ENCODE assay signal across 18 cellular contexts in the genomic region with DNA sequence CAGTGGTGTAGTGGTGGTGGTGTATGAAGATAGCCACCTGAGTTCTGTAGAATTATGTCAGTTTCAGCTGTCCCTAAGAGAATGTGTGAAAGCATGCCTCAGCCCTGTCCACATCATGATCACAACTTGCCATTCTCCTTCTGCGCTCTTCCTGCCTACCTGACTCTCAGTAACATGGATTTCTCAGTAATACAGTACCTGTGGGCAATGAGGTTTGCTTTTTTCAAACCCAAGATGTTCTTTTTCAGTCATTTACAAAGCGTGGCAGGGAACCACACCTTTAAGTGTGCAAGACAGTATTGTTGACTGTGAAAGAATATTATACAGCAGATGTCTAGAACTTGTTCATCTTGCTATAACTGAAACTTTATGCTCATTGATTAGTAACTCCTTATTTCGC. TPM values are rescaled to one million over a fixed set of nuclear protein-coding genes. Genes with fewer than 3 reads are reported as not detected.
A peak's percentile ranks its signal among the peaks of the same experiment; 100 is the strongest.
DNase-seq lines count a peak whose midpoint lies in the region; ATAC-seq and TF ChIP-seq lines count a peak whose summit lies in the region.
"Had no signal": no experiment of that assay in that cellular context is flagged by ENCODE, and none has a peak within 500 bp of the region (broad histone marks: within the 10 kb centered on the region; RNA-seq: fewer than 3 reads in every experiment).

No MANE protein-coding gene starts in this region.

- H3K27me3 ChIP-seq in CD4-positive, CD25-positive, alpha-beta regulatory T cell (ENCODE audit: control insufficient read depth, insufficient read depth, low read length), result no peaks in the 10 kb centered on the region

- CTCF ChIA-PET in activated CD4-positive, alpha-beta memory T cell treated with anti-CD3 and anti-CD28 coated beads for 36 hours (lab: Charles Lee), result interaction anchor here (1.3 kb wide), 1 partner anchor 9 kb away, joined by 3 read pairs; no protein-coding TSS in a partner anchor

- no peaks in the 10 kb centered on the region for H3K9me3 Mint-ChIP-seq in activated CD4-positive, alpha-beta T cell treated with anti-CD3 and anti-CD28 coated beads, Interleukin-2, amount 10 ng/mL, durations not matched to agents 24 days and 14 days
- no peaks in the 10 kb centered on the region for H3K9me3 Mint-ChIP-seq in CD4-positive, CD25-positive, alpha-beta regulatory T cell
- no peaks in the 10 kb centered on the region for H3K9me3 Mint-ChIP-seq in activated CD4-positive, alpha-beta memory T cell treated with anti-CD3 and anti-CD28 coated beads for 36 hours
- no peaks in the 10 kb centered on the region for H3K9me3 Mint-ChIP-seq in central memory CD8-positive, alpha-beta T cell
- H3K9me3 Mint-ChIP-seq: H9 had no signal

- H3K4me1 ChIP-seq in CD4-positive, CD25-positive, alpha-beta regulatory T cell (ENCODE audit: control insufficient read depth, insufficient read depth, low read length, poor library complexity, severe bottlenecking), result peaks cover 21% of the 10 kb centered on the region

- H3K27ac Mint-ChIP-seq in activated CD4-positive, alpha-beta T cell treated with anti-CD3 and anti-CD28 coated beads, Interleukin-2, amount 10 ng/mL, durations not matched to agents 24 days and 14 days, result peak overlapping the region; percentile 65
- peak overlapping the region; percentile 23 to 92 (median 79) for H3K27ac Mint-ChIP-seq in CD4-positive, CD25-positive, alpha-beta regulatory T cell
- peak overlapping the region; percentile 65 for H3K27ac Mint-ChIP-seq in activated CD4-positive, alpha-beta memory T cell treated with anti-CD3 and anti-CD28 coated beads for 36 hours
- H3K27ac Mint-ChIP-seq in central memory CD8-positive, alpha-beta T cell (ENCODE audit: low read depth), result peak overlapping the region; percentile 47
- H3K27ac Mint-ChIP-seq: H9 had no signal

- no peaks in the 10 kb centered on the region for H3K9me3 ChIP-seq in CD4-positive, CD25-positive, alpha-beta regulatory T cell (ENCODE audit: control insufficient read depth in 2 of 2, low read length in 2 of 2)

- POLR2A ChIA-PET in activated CD4-positive, alpha-beta memory T cell treated with anti-CD3 and anti-CD28 coated beads for 36 hours (lab: Charles Lee), result no interaction called here

- peaks cover 49% of the 10 kb centered on the region for H3K4me1 Mint-ChIP-seq in activated CD4-positive, alpha-beta T cell treated with anti-CD3 and anti-CD28 coated beads, Interleukin-2, amount 10 ng/mL, durations not matched to agents 24 days and 14 days
- peaks cover 36 to 63% (median 48%) of the 10 kb centered on the region in 4 donors for H3K4me1 Mint-ChIP-seq in CD4-positive, CD25-positive, alpha-beta regulatory T cell
- H3K4me1 Mint-ChIP-seq in activated CD4-positive, alpha-beta memory T cell treated with anti-CD3 and anti-CD28 coated beads for 36 hours (ENCODE audit: low read depth), result peaks cover 68% of the 10 kb centered on the region
- H3K4me1 Mint-ChIP-seq in central memory CD8-positive, alpha-beta T cell, result peaks cover 66% of the 10 kb centered on the region

- H3K36me3 Mint-ChIP-seq in activated CD4-positive, alpha-beta T cell treated with anti-CD3 and anti-CD28 coated beads, Interleukin-2, amount 10 ng/mL, durations not matched to agents 24 days and 14 days (ENCODE audit: low read depth), result peaks cover 73% of the 10 kb centered on the region
- H3K36me3 Mint-ChIP-seq in CD4-positive, CD25-positive, alpha-beta regulatory T cell, result peaks cover 64% of the 10 kb centered on the region
- peaks cover 49% of the 10 kb centered on the region for H3K36me3 Mint-ChIP-seq in activated CD4-positive, alpha-beta memory T cell treated with anti-CD3 and anti-CD28 coated beads for 36 hours
- peaks cover 79% of the 10 kb centered on the region for H3K36me3 Mint-ChIP-seq in central memory CD8-positive, alpha-beta T cell (ENCODE audit: insufficient read depth)

- intact Hi-C loops in activated CD4-positive, alpha-beta T cell treated with anti-CD3 and anti-CD28 coated beads, Interleukin-2, amount 10 ng/mL, durations not matched to agents 24 days and 14 days (cut with micrococcal nuclease), result no loop called here
- intact Hi-C loops in activated CD4-positive, alpha-beta memory T cell treated with anti-CD3 and anti-CD28 coated beads for 36 hours (cut with micrococcal nuclease), result no loop called here

- DNase-seq in activated CD4-positive, alpha-beta T cell treated with anti-CD3 and anti-CD28 coated beads, Interleukin-2, amount 10 ng/mL, durations not matched to agents 24 days and 14 days, result no peak
- DNase-seq in activated CD4-positive, alpha-beta T cell treated with anti-CD3 and anti-CD28 coated beads for 1 hour, result no peak
- DNase-seq in CD4-positive, CD25-positive, alpha-beta regulatory T cell, result no peak
- no peak for DNase-seq in activated CD4-positive, alpha-beta memory T cell treated with anti-CD3 and anti-CD28 coated beads for 36 hours
- DNase-seq in central memory CD8-positive, alpha-beta T cell (ENCODE audit: low spot score in 2 of 2), result no peak
- DNase-seq in 8988T, result no peak
- no peak for DNase-seq in NCI-H1436 (lab: John Stamatoyannopoulos, UW)
- DNase-seq: C1 segment of cervical spinal cord, Calu3, H9, MM.1S, NCI-H1105, NCI-H187 treated with DMSO at 0.1 percent for 48 hours, NCI-H446, NCI-H748 treated with DMSO at 0.1 percent for 48 hours had no signal

- H3K4me3 Mint-ChIP-seq in activated CD4-positive, alpha-beta T cell treated with anti-CD3 and anti-CD28 coated beads, Interleukin-2, amount 10 ng/mL, durations not matched to agents 24 days and 14 days, result no peak overlapping the region
- H3K4me3 Mint-ChIP-seq in CD4-positive, CD25-positive, alpha-beta regulatory T cell, result peak overlapping the region in 2 of 4 donors; percentile 47 to 53
- no peak overlapping the region for H3K4me3 Mint-ChIP-seq in activated CD4-positive, alpha-beta memory T cell treated with anti-CD3 and anti-CD28 coated beads for 36 hours
- no peak overlapping the region for H3K4me3 Mint-ChIP-seq in central memory CD8-positive, alpha-beta T cell
- H3K4me3 Mint-ChIP-seq: H9 had no signal

- no peak for ATAC-seq in CD4-positive, CD25-positive, alpha-beta regulatory T cell (ENCODE audit: low read depth in 2 of 2)
- ATAC-seq in central memory CD8-positive, alpha-beta T cell (replicated peaks; ENCODE audit: extremely low read depth, poor library complexity, severe bottlenecking), result no peak
- no peak for ATAC-seq in SK-N-SH treated with all-trans-retinoic acid at 6 μM for 48 hours
- ATAC-seq: GM12878, Panc1 had no signal

- H3K27me3 Mint-ChIP-seq in activated CD4-positive, alpha-beta T cell treated with anti-CD3 and anti-CD28 coated beads, Interleukin-2, amount 10 ng/mL, durations not matched to agents 24 days and 14 days, result no peaks in the 10 kb centered on the region
- H3K27me3 Mint-ChIP-seq in CD4-positive, CD25-positive, alpha-beta regulatory T cell, result no peaks in the 10 kb centered on the region
- H3K27me3 Mint-ChIP-seq in activated CD4-positive, alpha-beta memory T cell treated with anti-CD3 and anti-CD28 coated beads for 36 hours, result no peaks in the 10 kb centered on the region
- no peaks in the 10 kb centered on the region for H3K27me3 Mint-ChIP-seq in central memory CD8-positive, alpha-beta T cell

- H3K36me3 ChIP-seq in CD4-positive, CD25-positive, alpha-beta regulatory T cell (ENCODE audit: control insufficient read depth, insufficient read depth, low read length), result peaks cover 94% of the 10 kb centered on the region

- H3K4me3 ChIP-seq in CD4-positive, CD25-positive, alpha-beta regulatory T cell (ENCODE audit: low read depth, low read length), result no peak overlapping the region
- H3K4me3 ChIP-seq: GM12878 had no signal

- H3K27ac ChIP-seq in CD4-positive, CD25-positive, alpha-beta regulatory T cell (ENCODE audit: insufficient read depth, low read length, poor library complexity, severe bottlenecking), result no peak overlapping the region

TF ChIP-seq in SK-N-SH treated with all-trans-retinoic acid at 6 μM for 48 hours, 23 proteins besides CTCF, POLR2A, EP300 and RAD21 (continues in another document):
- TF ChIP-seq, protein P1, sequence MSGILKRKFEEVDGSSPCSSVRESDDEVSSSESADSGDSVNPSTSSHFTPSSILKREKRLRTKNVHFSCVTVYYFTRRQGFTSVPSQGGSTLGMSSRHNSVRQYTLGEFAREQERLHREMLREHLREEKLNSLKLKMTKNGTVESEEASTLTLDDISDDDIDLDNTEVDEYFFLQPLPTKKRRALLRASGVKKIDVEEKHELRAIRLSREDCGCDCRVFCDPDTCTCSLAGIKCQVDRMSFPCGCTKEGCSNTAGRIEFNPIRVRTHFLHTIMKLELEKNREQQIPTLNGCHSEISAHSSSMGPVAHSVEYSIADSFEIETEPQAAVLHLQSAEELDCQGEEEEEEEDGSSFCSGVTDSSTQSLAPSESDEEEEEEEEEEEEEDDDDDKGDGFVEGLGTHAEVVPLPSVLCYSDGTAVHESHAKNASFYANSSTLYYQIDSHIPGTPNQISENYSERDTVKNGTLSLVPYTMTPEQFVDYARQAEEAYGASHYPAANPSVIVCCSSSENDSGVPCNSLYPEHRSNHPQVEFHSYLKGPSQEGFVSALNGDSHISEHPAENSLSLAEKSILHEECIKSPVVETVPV (CRISPR knock-in tag; IDR thresholded peaks at IDR 0.05), result no peak
- TF ChIP-seq, protein P2, sequence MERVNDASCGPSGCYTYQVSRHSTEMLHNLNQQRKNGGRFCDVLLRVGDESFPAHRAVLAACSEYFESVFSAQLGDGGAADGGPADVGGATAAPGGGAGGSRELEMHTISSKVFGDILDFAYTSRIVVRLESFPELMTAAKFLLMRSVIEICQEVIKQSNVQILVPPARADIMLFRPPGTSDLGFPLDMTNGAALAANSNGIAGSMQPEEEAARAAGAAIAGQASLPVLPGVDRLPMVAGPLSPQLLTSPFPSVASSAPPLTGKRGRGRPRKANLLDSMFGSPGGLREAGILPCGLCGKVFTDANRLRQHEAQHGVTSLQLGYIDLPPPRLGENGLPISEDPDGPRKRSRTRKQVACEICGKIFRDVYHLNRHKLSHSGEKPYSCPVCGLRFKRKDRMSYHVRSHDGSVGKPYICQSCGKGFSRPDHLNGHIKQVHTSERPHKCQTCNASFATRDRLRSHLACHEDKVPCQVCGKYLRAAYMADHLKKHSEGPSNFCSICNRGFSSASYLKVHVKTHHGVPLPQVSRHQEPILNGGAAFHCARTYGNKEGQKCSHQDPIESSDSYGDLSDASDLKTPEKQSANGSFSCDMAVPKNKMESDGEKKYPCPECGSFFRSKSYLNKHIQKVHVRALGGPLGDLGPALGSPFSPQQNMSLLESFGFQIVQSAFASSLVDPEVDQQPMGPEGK (CRISPR knock-in tag; IDR thresholded peaks at IDR 0.05; ENCODE audit: borderline replicate concordance), result no peak

RNA-seq across cellular contexts. Expression of a gene that starts 38.9 kb away (rescaled TPM):
- total RNA-seq in activated CD4-positive, alpha-beta T cell treated with anti-CD3 and anti-CD28 coated beads, Interleukin-2, amount 10 ng/mL, durations not matched to agents 24 days and 14 days, result 141 and 146 TPM in 2 replicates
- total RNA-seq in CD4-positive, CD25-positive, alpha-beta regulatory T cell, result 86.7 TPM
- polyA plus RNA-seq in CD4-positive, CD25-positive, alpha-beta regulatory T cell, result 100 to 1,000 TPM; 119 to 139 (median 124) TPM
- 100 to 1,000 TPM; 104 to 109 TPM for total RNA-seq in activated CD4-positive, alpha-beta memory T cell treated with anti-CD3 and anti-CD28 coated beads for 36 hours
